Comparison of ENCODE assay signal across 9 cellular contexts in the genomic region with DNA sequence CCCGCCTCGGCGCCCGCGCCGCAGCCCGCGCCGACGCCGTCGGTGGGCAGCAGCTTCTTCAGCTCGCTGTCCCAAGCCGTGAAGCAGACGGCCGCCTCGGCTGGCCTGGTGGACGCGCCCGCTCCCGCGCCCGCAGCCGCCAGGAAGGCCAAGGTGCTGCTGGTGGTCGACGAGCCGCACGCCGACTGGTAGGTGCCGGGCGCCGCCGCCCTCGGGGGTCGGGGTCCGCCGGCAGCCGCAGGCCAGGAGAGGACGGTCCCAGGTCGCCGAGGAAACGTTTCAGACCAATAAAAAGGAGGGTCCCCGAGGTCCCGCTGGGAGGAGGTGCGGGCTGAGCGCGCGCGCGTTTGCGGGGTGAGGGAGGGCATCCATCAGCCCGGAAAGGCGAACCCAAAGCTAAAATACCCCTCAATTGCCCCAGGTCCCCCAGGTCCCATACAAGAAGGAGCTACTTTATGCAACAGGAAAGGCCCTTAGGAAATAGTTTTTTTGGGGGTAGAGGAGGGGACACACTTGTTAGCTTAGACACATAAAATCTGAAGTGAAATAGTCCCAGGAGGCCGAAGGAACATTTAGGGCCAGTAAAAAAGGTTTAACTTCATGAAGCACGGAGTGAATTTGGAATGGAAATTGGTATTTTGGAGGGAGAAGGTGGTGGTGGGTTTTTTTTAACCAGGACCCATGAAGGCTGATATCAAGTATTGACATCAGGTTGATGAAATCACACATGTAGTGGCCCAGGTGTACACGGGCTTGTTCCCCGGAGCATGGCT. TPM values are rescaled to one million over a fixed set of nuclear protein-coding genes. Genes with fewer than 3 reads are reported as not detected.
DNase-seq lines count a peak whose midpoint lies in the region; ATAC-seq and TF ChIP-seq lines count a peak whose summit lies in the region.
"Had no signal": no experiment of that assay in that cellular context is flagged by ENCODE, and none has a peak within 500 bp of the region (broad histone marks: within the 10 kb centered on the region; RNA-seq: fewer than 3 reads in every experiment).

No MANE protein-coding gene starts in this region.

- peak overlapping the region; percentile 35 for H3K4me3 Mint-ChIP-seq in activated T-cell treated with anti-CD3 and anti-CD28 coated beads, Interleukin-2, amount 50 U/mL, for 4 hours

- H3K9me3 Mint-ChIP-seq in activated T-cell treated with anti-CD3 and anti-CD28 coated beads, Interleukin-2, amount 50 U/mL, for 4 hours = no peaks in the 10 kb centered on the region

- H3K4me1 ChIP-seq in left ventricle myocardium inferior (peaks cover 10% of the 10 kb centered on the region), urinary bladder (ENCODE audit: insufficient read depth) (no peaks in the 10 kb centered on the region)

- H3K36me3 ChIP-seq in left ventricle myocardium inferior (no peaks in the 10 kb centered on the region), urinary bladder (ENCODE audit: insufficient read depth) (no peaks in the 10 kb centered on the region)
- H3K36me3 ChIP-seq: brain microvascular endothelial cell had no signal

- no peak for TF ChIP-seq POLR2A in lower leg skin (IDR thresholded peaks at IDR 0.05)

- DNase-seq in left ventricle myocardium inferior = no peak
- no peak for DNase-seq in left ventricle myocardium superior
- no peak for DNase-seq in activated T-cell treated with anti-CD3 and anti-CD28 coated beads, Interleukin-2, amount 50 U/mL, for 4 hours
- no peak for DNase-seq in lower leg skin (ENCODE audit: low spot score in 2 of 2)
- no peak for DNase-seq in SHP77 treated with DMSO at 0.1 percent for 48 hours (lab: John Stamatoyannopoulos, UW)
- DNase-seq: brain microvascular endothelial cell had no signal

- peaks cover 52% of the 10 kb centered on the region for H3K27me3 Mint-ChIP-seq in activated T-cell treated with anti-CD3 and anti-CD28 coated beads, Interleukin-2, amount 50 U/mL, for 4 hours (ENCODE audit: low read depth)

- peaks cover 4% of the 10 kb centered on the region for H3K4me1 Mint-ChIP-seq in activated T-cell treated with anti-CD3 and anti-CD28 coated beads, Interleukin-2, amount 50 U/mL, for 4 hours (ENCODE audit: low read depth)

- no peaks in the 10 kb centered on the region for H3K36me3 Mint-ChIP-seq in activated T-cell treated with anti-CD3 and anti-CD28 coated beads, Interleukin-2, amount 50 U/mL, for 4 hours (ENCODE audit: insufficient read depth)

- intact Hi-C loops in left ventricle myocardium inferior (cut with micrococcal nuclease) (no loop called here), left ventricle myocardium superior (cut with micrococcal nuclease) (no loop called here), lower leg skin (cut with DNase I; ENCODE audit: low total_unique reads) (no loop called here)

- peaks cover 98% of the 10 kb centered on the region for H3K27me3 ChIP-seq in left ventricle myocardium inferior (ENCODE audit: low read depth)

- H3K9me3 ChIP-seq in left ventricle myocardium inferior (replicated peaks) = no peaks in the 10 kb centered on the region

- WGBS in lower leg skin, 2 donors = 9 to 10% methylated on average over 26 to 31 of the region's 57 CpGs
- 3% methylated on average over 57 of the region's 57 CpGs for WGBS in urinary bladder

- H3K27ac ChIP-seq in left ventricle myocardium inferior (replicated peaks) (no peak overlapping the region), urinary bladder (ENCODE audit: low read depth) (no peak overlapping the region)
- H3K27ac ChIP-seq: brain microvascular endothelial cell had no signal

- H3K4me3 ChIP-seq in left ventricle myocardium inferior (peak overlapping the region; percentile 58), lower leg skin (ENCODE audit: low read depth, poor library complexity, severe bottlenecking) (peak overlapping the region; percentile 19), urinary bladder (ENCODE audit: low read depth, low read length) (peak overlapping the region; percentile 42)

- ATAC-seq in left ventricle myocardium superior (no peak), GM21360 (IDR thresholded peaks at IDR 0.05; ENCODE audit: unreplicated experiment) (no peak), GM19455 (IDR thresholded peaks at IDR 0.05; ENCODE audit: unreplicated experiment) (no peak)
- no peak for ATAC-seq in activated T-cell treated with anti-CD3 and anti-CD28 coated beads, Interleukin-2, amount 50 U/mL, for 4 hours

- no peak for TF ChIP-seq CTCF in left ventricle myocardium inferior (IDR thresholded peaks at IDR 0.05; ENCODE audit: borderline replicate concordance)
- no peak for TF ChIP-seq CTCF in lower leg skin (IDR thresholded peaks at IDR 0.05)

RNA-seq across cellular contexts. Expression of gene SYN2, which starts 0.7 kb away (rescaled TPM):
- total RNA-seq in left ventricle myocardium inferior (0.36 TPM), left ventricle myocardium superior (0.55 TPM), lower leg skin (1 to 10 TPM; 2.1 to 6.1 (median 2.5) TPM), urinary bladder (1.1 TPM)
- under 1 TPM in 1 of 3 donors, not detected in 2; 0.30 TPM for total RNA-seq in activated T-cell treated with anti-CD3 and anti-CD28 coated beads, Interleukin-2, amount 50 U/mL, for 4 hours
- polyA plus RNA-seq in urinary bladder = 2.5 TPM
